ENCODE assay signal across 8 cellular contexts in genomic region chr4:2934813-2935761, GRCh38. TPM values are rescaled to one million over a fixed set of nuclear protein-coding genes. Genes with fewer than 3 reads are reported as not detected.
DNase-seq lines count a peak whose midpoint lies in the region; ATAC-seq and TF ChIP-seq lines count a peak whose summit lies in the region.

No MANE protein-coding gene starts in this region.

- peak overlapping the region; percentile 66 for H3K27ac Mint-ChIP-seq in Calu3 (ENCODE audit: unreplicated experiment)

- H4K20me1 ChIP-seq in KMS-11 (ENCODE audit: insufficient read depth) (no peaks in the 10 kb centered on the region), PC-9 (ENCODE audit: insufficient read depth) (peaks cover 13% of the 10 kb centered on the region)

- peak overlapping the region; percentile 44; the same call in 1 of the 2 replicates for H3K9ac ChIP-seq in KMS-11

- H3K4me3 ChIP-seq in KMS-11 (IDR thresholded peaks at IDR 0.05; ENCODE audit: insufficient read depth, low read depth, low read length) (peak overlapping the region; percentile 52), PC-9 (peak overlapping the region; percentile 65), esophagus squamous epithelium (peak overlapping the region; percentile 86 to 97 (median 91))

- intact Hi-C loops in Calu3 (cut with micrococcal nuclease; ENCODE audit: unreplicated experiment) (no loop called here), PC-9 (cut with micrococcal nuclease; ENCODE audit: unreplicated experiment) (no loop called here), esophagus squamous epithelium (cut with DNase I) (loop anchor here (5.0 kb wide), 1 partner anchor 173 kb away; no protein-coding TSS in a partner anchor)

- CTCF ChIA-PET in Calu3 (lab: Charles Lee) (no interaction called here), PC-9 (lab: Charles Lee) (no interaction called here)

- H3K9me2 ChIP-seq in PC-9 (ENCODE audit: insufficient read depth), result no peaks in the 10 kb centered on the region

- BruUV-seq in Calu3 (replicated peaks; lab: Mats Ljungman, UMichigan) (TSS peak; percentile 63), PC-9 (replicated peaks; lab: Mats Ljungman, UMichigan) (no TSS peak)

- WGBS in esophagus squamous epithelium, 2 donors, result 3 to 20% methylated on average over 1 to 18 of the region's 70 CpGs

- POLR2A ChIA-PET in PC-9 (lab: Charles Lee; ENCODE audit: unreplicated experiment), result interaction anchor here (0.6 to 1.0 kb wide), 3 partner anchors 29 to 179 kb away, joined by 3 to 21 read pairs (median 20); partner anchors contain the start of gene GRK4

- peak; percentile 34 for ATAC-seq in GM21529 (IDR thresholded peaks at IDR 0.05; ENCODE audit: unreplicated experiment)

- H3F3A ChIP-seq in PC-9 (ENCODE audit: insufficient read depth, low read depth), result peaks cover 42% of the 10 kb centered on the region

- H3K79me2 ChIP-seq in KMS-11 (ENCODE audit: insufficient read depth, low read depth) (no peaks in the 10 kb centered on the region), PC-9 (ENCODE audit: low read depth) (peaks cover 12% of the 10 kb centered on the region)

- H3K4me1 Mint-ChIP-seq in Calu3 (ENCODE audit: low read depth, unreplicated experiment), result peaks cover 18% of the 10 kb centered on the region

- H3K4me2 ChIP-seq in KMS-11, result peak overlapping the region; percentile 54
- peak overlapping the region; percentile 93 for H3K4me2 ChIP-seq in PC-9

- H3K27ac ChIP-seq in KMS-11 (peak overlapping the region; percentile 33; the same call in 1 of the 2 replicates), PC-9 (peak overlapping the region; percentile 71), esophagus squamous epithelium (peak overlapping the region; percentile 93 to 98 (median 95))

- no peaks in the 10 kb centered on the region for H3K27me3 ChIP-seq in KMS-11 (ENCODE audit: insufficient read depth, low read depth)
- H3K27me3 ChIP-seq in PC-9 (ENCODE audit: insufficient read depth, low read depth), result no peaks in the 10 kb centered on the region
- no peaks in the 10 kb centered on the region for H3K27me3 ChIP-seq in esophagus squamous epithelium

- peaks cover 5% of the 10 kb centered on the region for H3K4me1 ChIP-seq in KMS-11 (ENCODE audit: low read depth, poor library complexity, severe bottlenecking)
- peaks cover 26% of the 10 kb centered on the region for H3K4me1 ChIP-seq in PC-9 (replicated peaks; ENCODE audit: insufficient read depth)
- H3K4me1 ChIP-seq in esophagus squamous epithelium, result peaks cover 35 to 81% (median 49%) of the 10 kb centered on the region in 3 donors

- H3K9me3 Mint-ChIP-seq in Calu3 (ENCODE audit: low read depth, unreplicated experiment), result no peaks in the 10 kb centered on the region

- peaks cover 67% of the 10 kb centered on the region for H3K36me3 Mint-ChIP-seq in Calu3 (ENCODE audit: insufficient read depth, unreplicated experiment)

- TF ChIP-seq POLR2A in esophagus squamous epithelium (IDR thresholded peaks at IDR 0.05), result peak; percentile 31 to 99 (median 92)

- no peaks in the 10 kb centered on the region for H3K27me3 Mint-ChIP-seq in Calu3 (ENCODE audit: unreplicated experiment)

- H2AFZ ChIP-seq in KMS-11 (ENCODE audit: low read depth), result peak overlapping the region; percentile 44
- peak overlapping the region; percentile 71 for H2AFZ ChIP-seq in PC-9

- H3K9me3 ChIP-seq in PC-9 (ENCODE audit: insufficient read depth, low read depth), result no peaks in the 10 kb centered on the region
- no peaks in the 10 kb centered on the region for H3K9me3 ChIP-seq in esophagus squamous epithelium

- peak overlapping the region; percentile 66 for H3K4me3 Mint-ChIP-seq in Calu3 (ENCODE audit: low read depth, unreplicated experiment)

- peak; percentile 94 for DNase-seq in Calu3
- peak; percentile 63 to 94 for DNase-seq in PC-9
- DNase-seq in activated T-cell treated with anti-CD3 and anti-CD28 coated beads, Interleukin-2, amount 50 U/mL, for 48 hours, result peak; percentile 97 to 98
- peak; percentile 70 for DNase-seq in esophagus squamous epithelium (lab: John Stamatoyannopoulos, UW)
- DNase-seq in myocyte (ENCODE audit: low read depth), result peak; percentile 90
- peak; percentile 92 to 98 for DNase-seq in stimulated activated CD8-positive, alpha-beta memory T cell treated with anti-CD3 and anti-CD28 coated beads, Interleukin-7, amount 100 ng/mL, for 1 hour (ENCODE audit: low read depth in 2 of 2)

- H3K36me3 ChIP-seq in KMS-11 (ENCODE audit: insufficient read depth), result no peaks in the 10 kb centered on the region
- no peaks in the 10 kb centered on the region for H3K36me3 ChIP-seq in PC-9 (ENCODE audit: low read depth)
- peaks cover 11 to 49% (median 25%) of the 10 kb centered on the region in 3 donors for H3K36me3 ChIP-seq in esophagus squamous epithelium

- no peak for TF ChIP-seq CTCF in Calu3 (IDR thresholded peaks at IDR 0.05; ENCODE audit: unreplicated experiment)
- TF ChIP-seq CTCF in KMS-11 (conservative IDR thresholded peaks at IDR 0.05; ENCODE audit: low read depth, low read length), result no peak
- no peak for TF ChIP-seq CTCF in PC-9 (conservative IDR thresholded peaks at IDR 0.05)
- TF ChIP-seq CTCF in esophagus squamous epithelium (IDR thresholded peaks at IDR 0.05), result peak in 3 of 6 experiments; percentile 22 to 31 (median 25)

RNA-seq across cellular contexts. Expression of gene NOP14, which starts 28.1 kb away (rescaled TPM):
- total RNA-seq in Calu3 (2022) (29.1 and 29.4 TPM in 2 replicates), PC-9 (2021) (30.9 and 33.6 TPM in 2 replicates), esophagus squamous epithelium (10 to 100 TPM; 22.6 to 31.3 (median 24.7) TPM), myocyte (26.3 and 30.1 TPM in 2 replicates)
- polyA plus RNA-seq in myocyte (2012), result 21.7 TPM

RNA-seq across cellular contexts. Expression of gene GRK4, which starts 28.3 kb away (rescaled TPM):
- total RNA-seq in Calu3 (2022), result 0.80 and 1.1 TPM in 2 replicates
- 3.1 and 4.4 TPM in 2 replicates for total RNA-seq in PC-9 (2021)
- 1 to 10 TPM; 2.9 to 5.5 (median 3.7) TPM for total RNA-seq in esophagus squamous epithelium
- 14.6 and 16.7 TPM in 2 replicates for total RNA-seq in myocyte
- polyA plus RNA-seq in myocyte (2012), result 8.3 TPM

Comparison
In these comparisons a context has a peak if more than half of its experiments do, and no peak if none do; other contexts are left out.
1. Peak in every context shown above with its lines: DNase-seq, ATAC-seq, H3K4me3 ChIP-seq and H3K27ac ChIP-seq.
2. H3K27ac ChIP-seq: peak in every context shown above with its lines; median percentile 95 in esophagus squamous epithelium; 71 in PC-9; 33 in KMS-11.